Comparison of ENCODE assay signal across 1 cellular context in genomic region chr5:77774981-77775772, GRCh38.
TF ChIP-seq lines count a peak whose summit lies in the region.

No MANE protein-coding gene starts in this region.

TF ChIP-seq in GM12878, 131 proteins besides CTCF, POLR2A, EP300 and RAD21 (continued from another document):
- no peak for TF ChIP-seq NRF1 (conservative IDR thresholded peaks at IDR 0.05; ENCODE audit: low read depth, low read length)
- TF ChIP-seq HDGF (IDR thresholded peaks at IDR 0.05) = peak; percentile 55; the same call in 1 of the 2 replicates
- no peak for TF ChIP-seq SMAD1 (IDR thresholded peaks at IDR 0.05; ENCODE audit: low read depth, partially characterized antibody)
